Comparison of ENCODE assay signal across 28 cellular contexts in the genomic region with DNA sequence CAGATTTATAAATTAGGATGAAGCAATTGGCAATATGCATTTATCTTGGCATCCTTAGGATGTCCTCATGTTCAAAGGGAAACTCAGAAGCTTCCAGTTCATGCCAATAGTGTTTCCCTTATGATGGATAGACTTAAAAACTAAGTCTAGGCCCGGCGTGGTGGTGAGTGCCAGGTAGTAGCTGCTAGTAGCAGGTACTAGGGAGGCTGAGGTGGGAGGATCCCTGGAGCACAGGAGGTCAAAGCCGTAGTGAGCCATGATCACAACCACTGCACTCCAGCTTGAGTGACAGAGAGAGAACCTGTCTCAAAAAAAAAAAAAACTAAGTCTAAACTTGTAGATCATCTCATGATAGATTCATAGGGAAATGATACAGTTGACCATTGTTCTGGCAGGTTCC.
"Had no signal": no experiment of that assay in that cellular context is flagged by ENCODE, and none has a peak within 500 bp of the region (broad histone marks: within the 10 kb centered on the region; RNA-seq: fewer than 3 reads in every experiment).

No MANE protein-coding gene starts in this region.

- H3K36me3 Mint-ChIP-seq: stimulated activated effector memory CD8-positive, alpha-beta T cell treated with anti-CD3 and anti-CD28 coated beads, Interleukin-12 subunit alpha, Interleukin-12 subunit beta, amount 100 ng/mL, for 72 hours; stimulated activated memory B cell treated with anti-CD40 and anti-IgM and Interleukin-4, amounts not matched to agents 10 μg/mL and 1 μg/mL and 100 μg/mL, for 72 hours; stimulated activated naive B cell treated with anti-CD40 and anti-IgM and Interleukin-4, amounts not matched to agents 10 μg/mL and 1 μg/mL and 100 μg/mL, for 72 hours had no signal

- H3K4me1 ChIP-seq: stomach, suprapubic skin, testis, thyroid gland, tibial artery, tibial nerve, upper lobe of left lung, upper lobe of right lung, uterus, vagina had no signal

- H3K4me3 ChIP-seq: stomach, suprapubic skin, testis, thoracic aorta, thyroid gland, tibial artery, tibial nerve, transverse colon, upper lobe of left lung, upper lobe of right lung, uterus, vagina had no signal

- H3K4me3 Mint-ChIP-seq: stimulated activated effector memory CD8-positive, alpha-beta T cell treated with anti-CD3 and anti-CD28 coated beads, Interleukin-12 subunit alpha, Interleukin-12 subunit beta, amount 100 ng/mL, for 72 hours; stimulated activated memory B cell treated with anti-CD40 and anti-IgM and Interleukin-4, amounts not matched to agents 10 μg/mL and 1 μg/mL and 100 μg/mL, for 72 hours; stimulated activated naive B cell treated with anti-CD40 and anti-IgM and Interleukin-4, amounts not matched to agents 10 μg/mL and 1 μg/mL and 100 μg/mL, for 72 hours; stimulated activated naive CD8-positive, alpha-beta T cell treated with anti-CD3 and anti-CD28 coated beads, Interleukin-15, amount 100 ng/mL, for 72 hours; stimulated activated naive CD8-positive, alpha-beta T cell treated with anti-CD3 and anti-CD28 coated beads, Interleukin-15, Interleukin-2, amounts not matched to agents 100 ng/mL and 50 ng/mL, for 24 hours; type B pancreatic cell had no signal

- H3K27ac ChIP-seq: stomach, suprapubic skin, testis, thoracic aorta, thyroid gland, tibial artery, tibial nerve, transverse colon, upper lobe of left lung, upper lobe of right lung, uterus, vagina had no signal

- ATAC-seq: stimulated activated effector memory CD8-positive, alpha-beta T cell treated with anti-CD3 and anti-CD28 coated beads, Interleukin-12 subunit alpha, Interleukin-12 subunit beta, amount 100 ng/mL, for 72 hours; stimulated activated memory B cell treated with anti-CD40 and anti-IgM and Interleukin-4, amounts not matched to agents 10 μg/mL and 1 μg/mL and 100 μg/mL, for 72 hours; stimulated activated naive B cell treated with anti-CD40 and anti-IgM and Interleukin-4, amounts not matched to agents 10 μg/mL and 1 μg/mL and 100 μg/mL, for 72 hours; stimulated activated naive CD8-positive, alpha-beta T cell treated with anti-CD3 and anti-CD28 coated beads, Interleukin-15, amount 100 ng/mL, for 72 hours; stimulated activated naive CD8-positive, alpha-beta T cell treated with anti-CD3 and anti-CD28 coated beads, Interleukin-15, Interleukin-2, amounts not matched to agents 100 U/mL and 50 U/mL, for 24 hours; upper lobe of right lung had no signal

- H3K27ac Mint-ChIP-seq: stimulated activated effector memory CD8-positive, alpha-beta T cell treated with anti-CD3 and anti-CD28 coated beads, Interleukin-12 subunit alpha, Interleukin-12 subunit beta, amount 100 ng/mL, for 72 hours; stimulated activated memory B cell treated with anti-CD40 and anti-IgM and Interleukin-4, amounts not matched to agents 10 μg/mL and 1 μg/mL and 100 μg/mL, for 72 hours; stimulated activated naive B cell treated with anti-CD40 and anti-IgM and Interleukin-4, amounts not matched to agents 10 μg/mL and 1 μg/mL and 100 μg/mL, for 72 hours; stimulated activated naive CD8-positive, alpha-beta T cell treated with anti-CD3 and anti-CD28 coated beads, Interleukin-15, amount 100 ng/mL, for 72 hours; stimulated activated naive CD8-positive, alpha-beta T cell treated with anti-CD3 and anti-CD28 coated beads, Interleukin-15, Interleukin-2, amounts not matched to agents 100 ng/mL and 50 ng/mL, for 24 hours; type B pancreatic cell had no signal

- H3K27me3 ChIP-seq: stomach, suprapubic skin, testis, thyroid gland, tibial artery, tibial nerve, transverse colon, upper lobe of left lung, upper lobe of right lung, uterus, vagina had no signal

- H3K27me3 Mint-ChIP-seq: stimulated activated memory B cell treated with anti-CD40 and anti-IgM and Interleukin-4, amounts not matched to agents 10 μg/mL and 1 μg/mL and 100 μg/mL, for 72 hours; stimulated activated naive B cell treated with anti-CD40 and anti-IgM and Interleukin-4, amounts not matched to agents 10 μg/mL and 1 μg/mL and 100 μg/mL, for 72 hours; stimulated activated naive CD8-positive, alpha-beta T cell treated with anti-CD3 and anti-CD28 coated beads, Interleukin-15, amount 100 ng/mL, for 72 hours; stimulated activated naive CD8-positive, alpha-beta T cell treated with anti-CD3 and anti-CD28 coated beads, Interleukin-15, Interleukin-2, amounts not matched to agents 100 ng/mL and 50 ng/mL, for 24 hours; type B pancreatic cell had no signal

- H3K36me3 ChIP-seq: uterus had no signal

- H3K9me3 Mint-ChIP-seq: stimulated activated effector memory CD8-positive, alpha-beta T cell treated with anti-CD3 and anti-CD28 coated beads, Interleukin-12 subunit alpha, Interleukin-12 subunit beta, amount 100 ng/mL, for 72 hours; stimulated activated memory B cell treated with anti-CD40 and anti-IgM and Interleukin-4, amounts not matched to agents 10 μg/mL and 1 μg/mL and 100 μg/mL, for 72 hours; stimulated activated naive B cell treated with anti-CD40 and anti-IgM and Interleukin-4, amounts not matched to agents 10 μg/mL and 1 μg/mL and 100 μg/mL, for 72 hours; stimulated activated naive CD8-positive, alpha-beta T cell treated with anti-CD3 and anti-CD28 coated beads, Interleukin-15, amount 100 ng/mL, for 72 hours; stimulated activated naive CD8-positive, alpha-beta T cell treated with anti-CD3 and anti-CD28 coated beads, Interleukin-15, Interleukin-2, amounts not matched to agents 100 ng/mL and 50 ng/mL, for 24 hours; type B pancreatic cell had no signal

- DNase-seq: stimulated activated CD4-positive, alpha-beta T cell treated with anti-CD3 and anti-CD28 coated beads, Interleukin-2, amount 100 ng/mL, for 48 hours; stimulated activated CD4-positive, alpha-beta T cell treated with anti-CD3 and anti-CD28 coated beads, Interleukin-4, amount 100 ng/mL, for 1 hour; stimulated activated CD4-positive, alpha-beta T cell treated with anti-CD3 and anti-CD28 coated beads, Interleukin-4, amount 100 ng/mL, for 24 hours; stimulated activated CD4-positive, alpha-beta T cell treated with anti-CD3 and anti-CD28 coated beads, Interleukin-4, amount 100 ng/mL, for 4 hours; stimulated activated CD8-positive, alpha-beta memory T cell treated with anti-CD3 and anti-CD28 coated beads, Interleukin-4, amount 100 ng/mL, for 48 hours; stimulated activated naive B cell treated with anti-CD40 and anti-IgM and Interleukin-4, amounts not matched to agents 10 μg/mL and 1 μg/mL and 100 μg/mL, for 72 hours; stimulated activated naive CD4-positive, alpha-beta T cell; stimulated activated naive CD4-positive, alpha-beta T cell treated with Interleukin-2 at 50 U/mL for 16 hours; stimulated activated naive CD8-positive, alpha-beta T cell treated with anti-CD3 and anti-CD28 coated beads, Interleukin-15, amount 100 ng/mL, for 72 hours; stimulated activated naive CD8-positive, alpha-beta T cell treated with anti-CD3 and anti-CD28 coated beads, Interleukin-15, Interleukin-2, amounts not matched to agents 100 U/mL and 50 U/mL, for 24 hours; stomach; substantia nigra; testis; thyroid gland; tibial artery; transverse colon; trophoblast cell; upper lobe of left lung; upper lobe of right lung; uterus had no signal

- H3K4me1 Mint-ChIP-seq: stimulated activated effector memory CD8-positive, alpha-beta T cell treated with anti-CD3 and anti-CD28 coated beads, Interleukin-12 subunit alpha, Interleukin-12 subunit beta, amount 100 ng/mL, for 72 hours; stimulated activated memory B cell treated with anti-CD40 and anti-IgM and Interleukin-4, amounts not matched to agents 10 μg/mL and 1 μg/mL and 100 μg/mL, for 72 hours; stimulated activated naive B cell treated with anti-CD40 and anti-IgM and Interleukin-4, amounts not matched to agents 10 μg/mL and 1 μg/mL and 100 μg/mL, for 72 hours; stimulated activated naive CD8-positive, alpha-beta T cell treated with anti-CD3 and anti-CD28 coated beads, Interleukin-15, amount 100 ng/mL, for 72 hours had no signal

- H3K9me3 ChIP-seq: stomach, suprapubic skin, testis, thoracic aorta, thyroid gland, tibial artery, tibial nerve, transverse colon, upper lobe of left lung, upper lobe of right lung, uterus, vagina had no signal
